ENCODE assay signal across 2 cellular contexts in the genomic region with DNA sequence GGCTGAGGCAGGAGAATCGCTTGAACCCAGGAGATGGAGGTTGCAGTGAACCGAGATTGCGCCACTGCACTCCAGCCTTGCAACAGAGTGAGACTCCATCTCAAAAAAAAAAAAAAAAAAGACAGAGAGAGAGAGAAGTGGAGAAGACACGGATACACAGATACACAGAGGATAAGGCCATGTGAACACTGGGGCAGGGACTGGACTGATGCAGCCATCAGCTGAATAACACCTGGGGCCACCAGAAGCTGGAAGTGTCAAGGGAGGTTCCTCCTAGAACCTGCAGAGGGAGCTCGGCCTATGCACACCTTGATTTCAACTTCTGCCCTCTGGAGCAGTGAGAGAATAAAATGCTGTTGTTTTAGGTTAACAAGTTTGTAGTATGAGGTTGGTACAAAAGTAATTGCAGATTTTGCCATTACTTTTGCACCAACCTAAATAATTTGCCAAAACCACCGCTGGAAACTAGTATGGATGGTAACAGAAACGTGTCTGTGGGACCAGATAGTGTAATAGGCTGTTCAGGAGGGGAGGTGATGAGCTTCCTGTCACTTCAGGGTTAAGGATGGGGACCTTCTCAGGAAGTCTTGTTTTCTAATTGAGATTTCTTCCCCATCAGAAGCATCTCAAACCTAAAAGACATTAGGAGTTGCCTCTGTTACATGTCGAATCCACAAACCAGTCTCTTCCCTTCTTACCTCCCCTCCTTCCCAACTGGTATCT.
TF ChIP-seq lines count a peak whose summit lies in the region.

No MANE protein-coding gene starts in this region.

TF ChIP-seq in GM23338, 12 proteins besides CTCF, POLR2A, EP300 and RAD21 (continues in another document):
- no peak for TF ChIP-seq ZNF331 (CRISPR knock-in tag; IDR thresholded peaks at IDR 0.05; ENCODE audit: low read depth)
- TF ChIP-seq JUNB (IDR thresholded peaks at IDR 0.05; ENCODE audit: unreplicated experiment) = no peak
- TF ChIP-seq, protein P1, sequence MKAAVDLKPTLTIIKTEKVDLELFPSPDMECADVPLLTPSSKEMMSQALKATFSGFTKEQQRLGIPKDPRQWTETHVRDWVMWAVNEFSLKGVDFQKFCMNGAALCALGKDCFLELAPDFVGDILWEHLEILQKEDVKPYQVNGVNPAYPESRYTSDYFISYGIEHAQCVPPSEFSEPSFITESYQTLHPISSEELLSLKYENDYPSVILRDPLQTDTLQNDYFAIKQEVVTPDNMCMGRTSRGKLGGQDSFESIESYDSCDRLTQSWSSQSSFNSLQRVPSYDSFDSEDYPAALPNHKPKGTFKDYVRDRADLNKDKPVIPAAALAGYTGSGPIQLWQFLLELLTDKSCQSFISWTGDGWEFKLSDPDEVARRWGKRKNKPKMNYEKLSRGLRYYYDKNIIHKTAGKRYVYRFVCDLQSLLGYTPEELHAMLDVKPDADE (IDR thresholded peaks at IDR 0.05) = no peak
- TF ChIP-seq, protein P2, sequence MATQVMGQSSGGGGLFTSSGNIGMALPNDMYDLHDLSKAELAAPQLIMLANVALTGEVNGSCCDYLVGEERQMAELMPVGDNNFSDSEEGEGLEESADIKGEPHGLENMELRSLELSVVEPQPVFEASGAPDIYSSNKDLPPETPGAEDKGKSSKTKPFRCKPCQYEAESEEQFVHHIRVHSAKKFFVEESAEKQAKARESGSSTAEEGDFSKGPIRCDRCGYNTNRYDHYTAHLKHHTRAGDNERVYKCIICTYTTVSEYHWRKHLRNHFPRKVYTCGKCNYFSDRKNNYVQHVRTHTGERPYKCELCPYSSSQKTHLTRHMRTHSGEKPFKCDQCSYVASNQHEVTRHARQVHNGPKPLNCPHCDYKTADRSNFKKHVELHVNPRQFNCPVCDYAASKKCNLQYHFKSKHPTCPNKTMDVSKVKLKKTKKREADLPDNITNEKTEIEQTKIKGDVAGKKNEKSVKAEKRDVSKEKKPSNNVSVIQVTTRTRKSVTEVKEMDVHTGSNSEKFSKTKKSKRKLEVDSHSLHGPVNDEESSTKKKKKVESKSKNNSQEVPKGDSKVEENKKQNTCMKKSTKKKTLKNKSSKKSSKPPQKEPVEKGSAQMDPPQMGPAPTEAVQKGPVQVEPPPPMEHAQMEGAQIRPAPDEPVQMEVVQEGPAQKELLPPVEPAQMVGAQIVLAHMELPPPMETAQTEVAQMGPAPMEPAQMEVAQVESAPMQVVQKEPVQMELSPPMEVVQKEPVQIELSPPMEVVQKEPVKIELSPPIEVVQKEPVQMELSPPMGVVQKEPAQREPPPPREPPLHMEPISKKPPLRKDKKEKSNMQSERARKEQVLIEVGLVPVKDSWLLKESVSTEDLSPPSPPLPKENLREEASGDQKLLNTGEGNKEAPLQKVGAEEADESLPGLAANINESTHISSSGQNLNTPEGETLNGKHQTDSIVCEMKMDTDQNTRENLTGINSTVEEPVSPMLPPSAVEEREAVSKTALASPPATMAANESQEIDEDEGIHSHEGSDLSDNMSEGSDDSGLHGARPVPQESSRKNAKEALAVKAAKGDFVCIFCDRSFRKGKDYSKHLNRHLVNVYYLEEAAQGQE (IDR thresholded peaks at IDR 0.05; ENCODE audit: unreplicated experiment) = no peak
- TF ChIP-seq STAT1 (IDR thresholded peaks at IDR 0.05; ENCODE audit: unreplicated experiment) = no peak
- no peak for TF ChIP-seq ZNF114 (CRISPR knock-in tag; IDR thresholded peaks at IDR 0.05)
- TF ChIP-seq EZH2 (IDR thresholded peaks at IDR 0.05; ENCODE audit: low read depth, unreplicated experiment) = no peak
- TF ChIP-seq, protein P3, sequence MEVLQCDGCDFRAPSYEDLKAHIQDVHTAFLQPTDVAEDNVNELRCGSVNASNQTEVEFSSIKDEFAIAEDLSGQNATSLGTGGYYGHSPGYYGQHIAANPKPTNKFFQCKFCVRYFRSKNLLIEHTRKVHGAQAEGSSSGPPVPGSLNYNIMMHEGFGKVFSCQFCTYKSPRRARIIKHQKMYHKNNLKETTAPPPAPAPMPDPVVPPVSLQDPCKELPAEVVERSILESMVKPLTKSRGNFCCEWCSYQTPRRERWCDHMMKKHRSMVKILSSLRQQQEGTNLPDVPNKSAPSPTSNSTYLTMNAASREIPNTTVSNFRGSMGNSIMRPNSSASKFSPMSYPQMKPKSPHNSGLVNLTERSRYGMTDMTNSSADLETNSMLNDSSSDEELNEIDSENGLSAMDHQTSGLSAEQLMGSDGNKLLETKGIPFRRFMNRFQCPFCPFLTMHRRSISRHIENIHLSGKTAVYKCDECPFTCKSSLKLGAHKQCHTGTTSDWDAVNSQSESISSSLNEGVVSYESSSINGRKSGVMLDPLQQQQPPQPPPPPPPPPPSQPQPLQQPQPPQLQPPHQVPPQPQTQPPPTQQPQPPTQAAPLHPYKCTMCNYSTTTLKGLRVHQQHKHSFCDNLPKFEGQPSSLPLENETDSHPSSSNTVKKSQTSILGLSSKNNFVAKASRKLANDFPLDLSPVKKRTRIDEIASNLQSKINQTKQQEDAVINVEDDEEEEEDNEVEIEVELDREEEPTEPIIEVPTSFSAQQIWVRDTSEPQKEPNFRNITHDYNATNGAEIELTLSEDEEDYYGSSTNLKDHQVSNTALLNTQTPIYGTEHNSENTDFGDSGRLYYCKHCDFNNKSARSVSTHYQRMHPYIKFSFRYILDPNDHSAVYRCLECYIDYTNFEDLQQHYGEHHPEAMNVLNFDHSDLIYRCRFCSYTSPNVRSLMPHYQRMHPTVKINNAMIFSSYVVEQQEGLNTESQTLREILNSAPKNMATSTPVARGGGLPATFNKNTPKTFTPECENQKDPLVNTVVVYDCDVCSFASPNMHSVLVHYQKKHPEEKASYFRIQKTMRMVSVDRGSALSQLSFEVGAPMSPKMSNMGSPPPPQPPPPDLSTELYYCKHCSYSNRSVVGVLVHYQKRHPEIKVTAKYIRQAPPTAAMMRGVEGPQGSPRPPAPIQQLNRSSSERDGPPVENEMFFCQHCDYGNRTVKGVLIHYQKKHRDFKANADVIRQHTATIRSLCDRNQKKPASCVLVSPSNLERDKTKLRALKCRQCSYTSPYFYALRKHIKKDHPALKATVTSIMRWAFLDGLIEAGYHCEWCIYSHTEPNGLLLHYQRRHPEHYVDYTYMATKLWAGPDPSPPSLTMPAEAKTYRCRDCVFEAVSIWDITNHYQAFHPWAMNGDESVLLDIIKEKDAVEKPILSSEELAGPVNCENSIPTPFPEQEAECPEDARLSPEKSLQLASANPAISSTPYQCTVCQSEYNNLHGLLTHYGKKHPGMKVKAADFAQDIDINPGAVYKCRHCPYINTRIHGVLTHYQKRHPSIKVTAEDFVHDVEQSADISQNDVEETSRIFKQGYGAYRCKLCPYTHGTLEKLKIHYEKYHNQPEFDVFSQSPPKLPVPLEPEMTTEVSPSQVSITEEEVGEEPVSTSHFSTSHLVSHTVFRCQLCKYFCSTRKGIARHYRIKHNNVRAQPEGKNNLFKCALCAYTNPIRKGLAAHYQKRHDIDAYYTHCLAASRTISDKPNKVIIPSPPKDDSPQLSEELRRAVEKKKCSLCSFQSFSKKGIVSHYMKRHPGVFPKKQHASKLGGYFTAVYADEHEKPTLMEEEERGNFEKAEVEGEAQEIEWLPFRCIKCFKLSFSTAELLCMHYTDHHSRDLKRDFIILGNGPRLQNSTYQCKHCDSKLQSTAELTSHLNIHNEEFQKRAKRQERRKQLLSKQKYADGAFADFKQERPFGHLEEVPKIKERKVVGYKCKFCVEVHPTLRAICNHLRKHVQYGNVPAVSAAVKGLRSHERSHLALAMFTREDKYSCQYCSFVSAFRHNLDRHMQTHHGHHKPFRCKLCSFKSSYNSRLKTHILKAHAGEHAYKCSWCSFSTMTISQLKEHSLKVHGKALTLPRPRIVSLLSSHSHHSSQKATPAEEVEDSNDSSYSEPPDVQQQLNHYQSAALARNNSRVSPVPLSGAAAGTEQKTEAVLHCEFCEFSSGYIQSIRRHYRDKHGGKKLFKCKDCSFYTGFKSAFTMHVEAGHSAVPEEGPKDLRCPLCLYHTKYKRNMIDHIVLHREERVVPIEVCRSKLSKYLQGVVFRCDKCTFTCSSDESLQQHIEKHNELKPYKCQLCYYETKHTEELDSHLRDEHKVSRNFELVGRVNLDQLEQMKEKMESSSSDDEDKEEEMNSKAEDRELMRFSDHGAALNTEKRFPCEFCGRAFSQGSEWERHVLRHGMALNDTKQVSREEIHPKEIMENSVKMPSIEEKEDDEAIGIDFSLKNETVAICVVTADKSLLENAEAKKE (CRISPR knock-in tag; IDR thresholded peaks at IDR 0.05) = no peak

TF ChIP-seq in endothelial cell of umbilical vein, 7 proteins besides CTCF, POLR2A, EP300 and RAD21:
- TF ChIP-seq JUN (IDR thresholded peaks at IDR 0.05; ENCODE audit: borderline replicate concordance, insufficient read depth, insufficient read length, low read depth) = no peak
- TF ChIP-seq GATA2 (IDR thresholded peaks at IDR 0.05; ENCODE audit: insufficient read depth, insufficient read length, low read depth, low read length) = no peak
- no peak for TF ChIP-seq FOS (IDR thresholded peaks at IDR 0.05; ENCODE audit: borderline replicate concordance, insufficient read depth, low read length)
- no peak for TF ChIP-seq POLR2AphosphoS5 (IDR thresholded peaks at IDR 0.05; ENCODE audit: insufficient read depth, low read depth, low read length)
- TF ChIP-seq MYC (IDR thresholded peaks at IDR 0.05; ENCODE audit: low read depth, low read length) = no peak
- no peak for TF ChIP-seq EZH2 (IDR thresholded peaks at IDR 0.05; ENCODE audit: borderline replicate concordance, low read depth, low read length, severe bottlenecking)
